ENCODE assay signal across 1 cellular context in genomic region chr1:167719715-167720421, GRCh38.
TF ChIP-seq lines count a peak whose summit lies in the region.
"Not testable (repeated sequence)": the region's sequence is repeated elsewhere in the genome, so short reads cannot be mapped to it uniquely, and the experiment has no call there.

No MANE protein-coding gene starts in this region.

TF ChIP-seq in K562, 482 proteins besides CTCF, POLR2A, EP300 and RAD21:
- peak; percentile 69 for TF ChIP-seq TAL1 (IDR thresholded peaks at IDR 0.05)
- TF ChIP-seq TRIM24 (IDR thresholded peaks at IDR 0.05), result 0 out of 4 replicates have a peak, but pooled peaks of 1 of the 2 experiments have one; percentile 15
- TF ChIP-seq NCOR1 (IDR thresholded peaks at IDR 0.05), result 0 out of 2 replicates have a peak, but pooled peaks have one; percentile 15
- TF ChIP-seq HMBOX1 (IDR thresholded peaks at IDR 0.05), result 0 out of 2 replicates have a peak, but pooled peaks have one; percentile 26
- peak; percentile 56 for TF ChIP-seq TCF3 (CRISPR knock-in tag; IDR thresholded peaks at IDR 0.05)
- TF ChIP-seq ZFX (CRISPR knock-in tag; IDR thresholded peaks at IDR 0.05), result peak; percentile 41; the same call in 1 of the 2 replicates
- peak; percentile 55 for TF ChIP-seq NR2C1 (IDR thresholded peaks at IDR 0.05)
- peak; percentile 55; the same call in 1 of the 2 replicates for TF ChIP-seq NR2C1 (tag; IDR thresholded peaks at IDR 0.05)
- TF ChIP-seq CBFA2T2 (conservative IDR thresholded peaks at IDR 0.05), result peak; percentile 63
- TF ChIP-seq CBFA2T3 (IDR thresholded peaks at IDR 0.05), result peak; percentile 78
- peak; percentile 67 for TF ChIP-seq TEAD4 (IDR thresholded peaks at IDR 0.05; ENCODE audit: low read length)
- TF ChIP-seq TEAD4 (CRISPR knock-in tag; IDR thresholded peaks at IDR 0.05; ENCODE audit: borderline replicate concordance), result not testable (repeated sequence)
- TF ChIP-seq RBM25 (IDR thresholded peaks at IDR 0.05; ENCODE audit: low read depth, low read length, severe bottlenecking), result peak; percentile 11
- peak; percentile 66 for TF ChIP-seq ARID1B (IDR thresholded peaks at IDR 0.05)
- TF ChIP-seq ZBTB33 (CRISPR knock-in tag; IDR thresholded peaks at IDR 0.05), result peak; percentile 42; the same call in 1 of the 2 replicates
- peak in 1 of 2 experiments; percentile 61; a peak in 3 of 4 replicates for TF ChIP-seq KDM1A (IDR thresholded peaks at IDR 0.05)
